ENCODE assay signal across 25 cellular contexts in the genomic region with DNA sequence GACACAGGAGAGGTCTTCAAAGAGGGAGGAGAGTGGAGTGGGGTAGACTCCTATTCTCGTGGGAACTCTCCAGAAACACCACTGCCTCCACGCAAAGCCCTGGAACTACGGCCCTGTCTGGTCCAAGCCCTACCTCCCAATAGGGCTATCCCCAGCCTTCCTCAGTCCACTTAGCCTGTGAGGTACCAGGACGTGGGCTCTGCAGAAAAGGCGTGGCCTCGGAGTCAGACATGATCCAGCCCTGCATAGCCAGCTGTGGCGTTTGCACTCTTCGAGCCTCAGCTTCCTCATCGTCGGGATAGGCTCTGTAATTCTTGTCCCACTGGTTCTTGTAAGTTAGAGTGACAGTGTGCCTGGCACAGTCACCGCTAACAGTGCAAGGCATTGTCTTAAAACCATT. TPM values are rescaled to one million over a fixed set of nuclear protein-coding genes. Genes with fewer than 3 reads are reported as not detected.
"Had no signal": no experiment of that assay in that cellular context is flagged by ENCODE, and none has a peak within 500 bp of the region (broad histone marks: within the 10 kb centered on the region; RNA-seq: fewer than 3 reads in every experiment).

No MANE protein-coding gene starts in this region.

- ATAC-seq: effector memory CD8-positive, alpha-beta T cell; heart right ventricle; natural killer cell; sciatic nerve; stimulated activated memory B cell treated with anti-CD40 and anti-IgM and Interleukin-4, amounts not matched to agents 10 μg/mL and 1 μg/mL and 100 μg/mL, for 72 hours had no signal

- H3K27ac ChIP-seq: heart right ventricle, neutrophil, prostate gland, right atrium auricular region, thoracic aorta, tibial nerve, upper lobe of left lung, uterus had no signal

- H3K27me3 ChIP-seq: heart right ventricle, neutrophil, right atrium auricular region, tibial nerve, upper lobe of left lung, uterus had no signal

- H3K4me1 ChIP-seq: prostate gland, uterus had no signal

- H3K9me3 ChIP-seq: heart right ventricle, neutrophil, prostate gland, right atrium auricular region, thoracic aorta, tibial nerve, upper lobe of left lung, uterus had no signal

- H3K36me3 ChIP-seq: neutrophil, prostate gland, right atrium auricular region, uterus had no signal

- DNase-seq: cerebellar nuclear complex; cortex of kidney; effector memory CD8-positive, alpha-beta T cell; foreskin melanocyte; glutamatergic neuron; heart right ventricle; hippocampal formation; kidney glomerular epithelial cell; natural killer cell; stimulated activated CD4-positive, alpha-beta T cell treated with anti-CD3 and anti-CD28 coated beads, Interleukin-2, amount 100 ng/mL, for 24 hours; stimulated activated CD4-positive, alpha-beta T cell treated with anti-CD3 and anti-CD28 coated beads, Interleukin-4, amount 100 ng/mL, for 24 hours; uterus had no signal

- H3K4me3 ChIP-seq: heart right ventricle, lung, prostate gland, right atrium auricular region, smooth muscle cell, thoracic aorta, tibial nerve, upper lobe of left lung, uterus had no signal

- FAIRE-seq: endometrium, islet of Langerhans had no signal

- H3K4me2 ChIP-seq: smooth muscle cell had no signal

RNA-seq across cellular contexts. Expression of gene NPTX1, which starts 47.6 kb away (rescaled TPM):
- total RNA-seq: heart right ventricle, right atrium auricular region had no signal
- polyA plus RNA-seq: liver had no signal
